In genomic region chr11:95923730-95924413, GRCh38 we compare ENCODE assay signal across 8 cellular contexts. TPM values are rescaled to one million over a fixed set of nuclear protein-coding genes. Genes with fewer than 3 reads are reported as not detected.
DNase-seq lines count a peak whose midpoint lies in the region; ATAC-seq and TF ChIP-seq lines count a peak whose summit lies in the region.

MTMR2 (minus strand) TSS chr11:95924107; CDS start chr11:95923954, 153 bp downstream.

- TF ChIP-seq CTCF in LNCaP clone FGC (IDR thresholded peaks at IDR 0.05; ENCODE audit: control insufficient read depth, extremely low read depth, insufficient read depth): no peak
- no peak for TF ChIP-seq CTCF in adrenal gland (IDR thresholded peaks at IDR 0.05)
- TF ChIP-seq CTCF in heart left ventricle (IDR thresholded peaks at IDR 0.05): peak in 1 of 12 donors; percentile 12
- TF ChIP-seq CTCF in upper lobe of left lung (IDR thresholded peaks at IDR 0.05): peak in 1 of 6 experiments; percentile 14

- peak within 1 kb of the TSS; percentile 56 to 95 (median 90) for H3K27ac ChIP-seq in adrenal gland
- peak within 1 kb of the TSS; percentile 87 to 98 (median 95) for H3K27ac ChIP-seq in heart left ventricle
- H3K27ac ChIP-seq in upper lobe of left lung: peak within 1 kb of the TSS; percentile 86 to 98 (median 94)

- peak; percentile 64 to 66 for TF ChIP-seq POLR2A in adrenal gland (IDR thresholded peaks at IDR 0.05)
- TF ChIP-seq POLR2A in heart left ventricle (IDR thresholded peaks at IDR 0.05): peak in 1 of 2 donors; percentile 67
- TF ChIP-seq POLR2A in upper lobe of left lung (IDR thresholded peaks at IDR 0.05): peak in 3 of 4 donors; percentile 60 to 83 (median 81)

- WGBS in adrenal gland, 4 donors: 0 to 1% (median 0%) methylated on average over 23 to 49 of the region's 49 CpGs
- WGBS in heart left ventricle, 4 donors: 0 to 1% (median 0%) methylated on average over 33 to 49 of the region's 49 CpGs
- WGBS in upper lobe of left lung, 2 donors: 0% methylated on average over 18 to 27 of the region's 49 CpGs

- H3K27me3 ChIP-seq in adrenal gland (no peaks in the 10 kb centered on the region), heart left ventricle (no peaks in the 10 kb centered on the region), upper lobe of left lung (no peaks in the 10 kb centered on the region)

- H3K4me1 ChIP-seq in adrenal gland (replicated peaks in 1 of 2) (peaks cover 8 to 36% of the 10 kb centered on the region in 2 donors), heart left ventricle (peaks cover 0 to 40% (median 23%) of the 10 kb centered on the region in 12 donors), upper lobe of left lung (peaks cover 8 to 16% (median 13%) of the 10 kb centered on the region in 4 donors)

- TF ChIP-seq EP300 in upper lobe of left lung (IDR thresholded peaks at IDR 0.05): no peak

- DNase-seq in GM04504 (ENCODE audit: low read depth) (peak; percentile 42), H4 (ENCODE audit: low spot score) (peak; percentile 61), LNCaP clone FGC (ENCODE audit: low read depth) (peak; percentile 32), SW480 (ENCODE audit: low spot score) (peak; percentile 74), adrenal gland (peak; percentile 67 to 81 (median 74)), heart left ventricle (peak; percentile 83 to 90 (median 85)), posterior cingulate gyrus (peak; percentile 75 to 97 (median 84)), upper lobe of left lung (peak; percentile 77 to 93)

- H3K4me3 ChIP-seq in LNCaP clone FGC (ENCODE audit: low read depth, low read length): peak within 1 kb of the TSS; percentile 93
- H3K4me3 ChIP-seq in adrenal gland: peak within 1 kb of the TSS; percentile 52 to 82 (median 78)
- peak within 1 kb of the TSS; percentile 68 to 93 (median 86) for H3K4me3 ChIP-seq in heart left ventricle
- H3K4me3 ChIP-seq in upper lobe of left lung: peak within 1 kb of the TSS; percentile 60 to 83 (median 70)

- peak; percentile 98 to 100 (median 100) for ATAC-seq in heart left ventricle
- peak; percentile 98 to 99 for ATAC-seq in upper lobe of left lung (ENCODE audit: low FRiP score in 2 of 2)

- H3K9me3 ChIP-seq in adrenal gland (replicated peaks in 1 of 3): no peaks in the 10 kb centered on the region
- no peaks in the 10 kb centered on the region for H3K9me3 ChIP-seq in heart left ventricle
- no peaks in the 10 kb centered on the region for H3K9me3 ChIP-seq in upper lobe of left lung

- intact Hi-C loops in adrenal gland (cut with DNase I) (loop anchor here in 1 of 2 donors (10.0 kb wide), 1 partner anchor 69 kb away; no protein-coding TSS in a partner anchor), heart left ventricle (cut with DNase I) (loop anchor here in 4 of 10 donors (5.0 to 10.0 kb wide), 4 partner anchors 77 to 418 kb away; partner anchors contain the start of gene MAML2 (in 1 of the 4)), posterior cingulate gyrus (cut with DNase I) (loop anchor here (10.0 kb wide), 3 partner anchors 79 to 471 kb away; partner anchors contain the start of genes JRKL and MAML2)

- H3K36me3 ChIP-seq in adrenal gland (replicated peaks in 1 of 2): no peaks in the 10 kb centered on the region
- no peaks in the 10 kb centered on the region for H3K36me3 ChIP-seq in heart left ventricle
- no peaks in the 10 kb centered on the region for H3K36me3 ChIP-seq in upper lobe of left lung

RNA-seq across cellular contexts. Expression of gene MTMR2, which starts in this region (rescaled TPM):
- 28.9 and 30.3 TPM in 2 replicates for total RNA-seq in H4 (2014; rRNA removed; shearing (Covaris generic))
- total RNA-seq in adrenal gland (10 to 100 TPM; 17.6 to 31.6 (median 26.4) TPM), heart left ventricle (10 to 100 TPM; 13.1 to 23.9 (median 18.8) TPM), upper lobe of left lung (10 to 100 TPM in 5 of 6 donors, 1 to 10 TPM in 1; 6.3 to 32.5 (median 25.0) TPM)
- polyA plus RNA-seq in adrenal gland (10 to 100 TPM in 1 of 3 donors, 1 to 10 TPM in 2; 6.9 to 25.3 (median 9.0) TPM), heart left ventricle (10 to 100 TPM in 1 of 2 donors, 1 to 10 TPM in 1; 7.1 to 16.7 TPM)

Comparison
In these comparisons a context has a peak if more than half of its experiments do, and no peak if none do; other contexts are left out.
1. Peak in every context shown above with its lines: DNase-seq, ATAC-seq, H3K4me3 ChIP-seq and H3K27ac ChIP-seq.
2. DNase-seq: peak in every context shown above with its lines; median percentile 85 in heart left ventricle; 85 in upper lobe of left lung; 84 in posterior cingulate gyrus; 74 in SW480; 74 in adrenal gland; 61 in H4; 42 in GM04504; 32 in LNCaP clone FGC.